1 cellular context compared by ENCODE assay signal in the genomic region with DNA sequence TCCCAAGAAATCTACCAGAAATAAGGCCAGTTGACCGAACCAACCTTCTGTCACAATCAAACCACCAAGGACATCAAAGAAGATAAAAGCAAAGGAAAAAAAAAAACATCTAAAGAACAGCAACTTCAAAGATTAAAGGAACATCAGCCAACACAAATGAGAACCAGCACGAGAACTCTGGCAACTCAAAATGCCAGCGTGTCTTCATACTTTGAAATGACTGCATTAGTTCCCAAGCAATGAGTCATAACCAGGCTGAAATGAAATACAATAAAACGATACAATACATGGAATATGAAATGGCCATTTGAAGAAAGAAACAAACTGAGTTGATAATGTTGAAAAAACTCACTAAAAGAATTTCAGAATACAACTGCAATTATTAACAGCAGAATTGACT.
TF ChIP-seq lines count a peak whose summit lies in the region.

No MANE protein-coding gene starts in this region.

TF ChIP-seq in IMR-90, 13 proteins besides CTCF, POLR2A, EP300 and RAD21:
- TF ChIP-seq BHLHE40 (IDR thresholded peaks at IDR 0.05; ENCODE audit: low read depth, low read length) (no peak), RFX5 (IDR thresholded peaks at IDR 0.05; ENCODE audit: low read depth, low read length) (no peak), MXI1 (IDR thresholded peaks at IDR 0.05; ENCODE audit: borderline replicate concordance, low read depth, low read length) (no peak), FOS (IDR thresholded peaks at IDR 0.05; ENCODE audit: low read depth, low read length) (no peak), MAZ (IDR thresholded peaks at IDR 0.05; ENCODE audit: borderline replicate concordance, low read depth, low read length) (no peak), CEBPB (IDR thresholded peaks at IDR 0.05; ENCODE audit: low read depth, low read length) (no peak), MAFK (IDR thresholded peaks at IDR 0.05; ENCODE audit: low read depth, low read length) (no peak), SMC3 (IDR thresholded peaks at IDR 0.05; ENCODE audit: low read depth, low read length) (no peak), CHD1 (IDR thresholded peaks at IDR 0.05; ENCODE audit: low read depth, low read length) (no peak), RCOR1 (IDR thresholded peaks at IDR 0.05; ENCODE audit: insufficient replicate concordance, low read length) (no peak), NFE2L2 (IDR thresholded peaks at IDR 0.05; ENCODE audit: low read depth, low read length) (no peak)
- TF ChIP-seq, protein P1, sequence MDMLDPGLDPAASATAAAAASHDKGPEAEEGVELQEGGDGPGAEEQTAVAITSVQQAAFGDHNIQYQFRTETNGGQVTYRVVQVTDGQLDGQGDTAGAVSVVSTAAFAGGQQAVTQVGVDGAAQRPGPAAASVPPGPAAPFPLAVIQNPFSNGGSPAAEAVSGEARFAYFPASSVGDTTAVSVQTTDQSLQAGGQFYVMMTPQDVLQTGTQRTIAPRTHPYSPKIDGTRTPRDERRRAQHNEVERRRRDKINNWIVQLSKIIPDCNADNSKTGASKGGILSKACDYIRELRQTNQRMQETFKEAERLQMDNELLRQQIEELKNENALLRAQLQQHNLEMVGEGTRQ (IDR thresholded peaks at IDR 0.05; ENCODE audit: low read depth, low read length) = no peak
- TF ChIP-seq, protein P2, sequence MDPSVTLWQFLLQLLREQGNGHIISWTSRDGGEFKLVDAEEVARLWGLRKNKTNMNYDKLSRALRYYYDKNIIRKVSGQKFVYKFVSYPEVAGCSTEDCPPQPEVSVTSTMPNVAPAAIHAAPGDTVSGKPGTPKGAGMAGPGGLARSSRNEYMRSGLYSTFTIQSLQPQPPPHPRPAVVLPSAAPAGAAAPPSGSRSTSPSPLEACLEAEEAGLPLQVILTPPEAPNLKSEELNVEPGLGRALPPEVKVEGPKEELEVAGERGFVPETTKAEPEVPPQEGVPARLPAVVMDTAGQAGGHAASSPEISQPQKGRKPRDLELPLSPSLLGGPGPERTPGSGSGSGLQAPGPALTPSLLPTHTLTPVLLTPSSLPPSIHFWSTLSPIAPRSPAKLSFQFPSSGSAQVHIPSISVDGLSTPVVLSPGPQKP (IDR thresholded peaks at IDR 0.05; ENCODE audit: borderline replicate concordance, low read depth, low read length) = no peak
